ENCODE assay signal across 11 cellular contexts in genomic region chr2:169072163-169072925, GRCh38. TPM values are rescaled to one million over a fixed set of nuclear protein-coding genes. Genes with fewer than 3 reads are reported as not detected.
DNase-seq lines count a peak whose midpoint lies in the region; ATAC-seq lines count a peak whose summit lies in the region.
"Had no signal": no experiment of that assay in that cellular context is flagged by ENCODE, and none has a peak within 500 bp of the region (broad histone marks: within the 10 kb centered on the region; RNA-seq: fewer than 3 reads in every experiment).

No MANE protein-coding gene starts in this region.

- intact Hi-C loops in right cardiac atrium (cut with DNase I), result no loop called here

- no peak overlapping the region for H3K27ac ChIP-seq in right cardiac atrium (ENCODE audit: low read length)
- H3K27ac ChIP-seq: tibial artery had no signal

- DNase-seq in NOMO-1 treated with dmso at 0.1 percent for 144 hours (lab: John Stamatoyannopoulos, UW; ENCODE audit: unreplicated experiment) (peak; percentile 89), right cardiac atrium (no peak), occipital lobe (lab: John Stamatoyannopoulos, UW) (no peak), NCI-H345 treated with DMSO at 0.1 percent for 48 hours (lab: John Stamatoyannopoulos, UW; ENCODE audit: unreplicated experiment) (no peak), SK-N-DZ (ENCODE audit: low spot score) (no peak)
- DNase-seq: tibial artery had no signal

- no peaks in the 10 kb centered on the region for H3K9me3 ChIP-seq in right cardiac atrium (ENCODE audit: control insufficient read depth, low read length)
- H3K9me3 ChIP-seq: tibial artery had no signal

- H3K4me3 ChIP-seq in right cardiac atrium (ENCODE audit: low read length), result no peak overlapping the region
- H3K4me3 ChIP-seq: skin epidermis, tibial artery had no signal

- H3K27me3 ChIP-seq in right cardiac atrium (ENCODE audit: control insufficient read depth, insufficient read depth), result no peaks in the 10 kb centered on the region
- H3K27me3 ChIP-seq: tibial artery had no signal

- H3K4me1 ChIP-seq in right cardiac atrium (ENCODE audit: control insufficient read depth, insufficient read depth, low read length), result peaks cover 2% of the 10 kb centered on the region
- H3K4me1 ChIP-seq: tibial artery had no signal

- ATAC-seq in GM18502 (IDR thresholded peaks at IDR 0.05; ENCODE audit: poor library complexity, unreplicated experiment) (peak; percentile 55), GM21717 (IDR thresholded peaks at IDR 0.05; ENCODE audit: unreplicated experiment) (peak; percentile 66), right cardiac atrium (peak; percentile 31 to 49), GM19035 (IDR thresholded peaks at IDR 0.05; ENCODE audit: unreplicated experiment) (no peak)
- ATAC-seq: WTC11 had no signal

- 38% methylated on average over 4 of the region's 4 CpGs for WGBS in right cardiac atrium

RNA-seq across cellular contexts. Expression of gene DHRS9, which starts 3.0 kb away (rescaled TPM):
- total RNA-seq in right cardiac atrium, result 10 to 100 TPM; 44.7 to 84.0 (median 55.3) TPM
- 51.8 TPM for polyA plus RNA-seq in right cardiac atrium
- 0.94 TPM for total RNA-seq in occipital lobe
- not detected in 2 replicates for polyA plus RNA-seq in SK-N-DZ (2014; cell fraction: cytosol; rRNA removed)
- not detected in 2 replicates for polyA plus RNA-seq in SK-N-DZ (2014; cell fraction: nucleus; rRNA removed)
- total RNA-seq: WTC11 had no signal

RNA-seq across cellular contexts. Expression of gene ABCB11, which starts 41.2 kb away (rescaled TPM):
- total RNA-seq in right cardiac atrium, result under 1 TPM; 0.17 to 0.47 (median 0.23) TPM
- 0.07 TPM for polyA plus RNA-seq in right cardiac atrium
- total RNA-seq in occipital lobe, result 0.16 TPM
- not detected in 2 replicates for polyA plus RNA-seq in SK-N-DZ (2014; cell fraction: cytosol; rRNA removed)
- polyA plus RNA-seq in SK-N-DZ (2014; cell fraction: nucleus; rRNA removed), result 0.13 TPM in 1 of 2 replicates, not detected in the other

Comparison
In these comparisons a context has a peak if more than half of its experiments do, and no peak if none do; other contexts are left out.
1. RNA of gene DHRS9, which starts 3.0 kb away (total RNA-seq): 44.7 to 84.0 TPM in right cardiac atrium; 0.94 TPM in occipital lobe (single experiment); every median in the first group is over 10 times any median in the second.